Comparison of ENCODE assay signal across 19 cellular contexts in the genomic region with DNA sequence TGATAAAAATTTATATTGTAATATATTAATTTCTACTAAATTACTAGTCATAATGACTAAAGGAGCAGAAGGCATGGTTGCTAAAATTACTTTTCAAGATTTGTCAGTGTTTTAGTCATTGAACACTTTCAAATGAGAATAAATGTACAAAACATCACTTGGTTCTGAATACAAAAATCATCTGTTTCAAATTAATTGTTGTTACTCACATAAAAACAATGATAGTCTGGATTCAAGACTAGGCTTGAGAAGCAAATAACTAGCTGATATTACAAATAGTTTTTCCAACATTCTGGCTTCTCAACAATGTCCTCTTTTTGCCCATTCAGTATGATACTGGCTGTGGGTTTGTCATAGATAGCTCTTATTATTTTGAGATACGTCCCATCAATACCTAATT.
DNase-seq lines count a peak whose midpoint lies in the region; ATAC-seq, FAIRE-seq and TF ChIP-seq lines count a peak whose summit lies in the region.
"Had no signal": no experiment of that assay in that cellular context is flagged by ENCODE, and none has a peak within 500 bp of the region (broad histone marks: within the 10 kb centered on the region; RNA-seq: fewer than 3 reads in every experiment).

No MANE protein-coding gene starts in this region.

- peaks cover 4% of the 10 kb centered on the region for H3K9me3 ChIP-seq in mucosa of descending colon
- H3K9me3 ChIP-seq: SJSA1 had no signal

- H3K4me1 ChIP-seq in mucosa of descending colon (ENCODE audit: low read depth) = no peaks in the 10 kb centered on the region
- H3K4me1 ChIP-seq: BLaER1, SJSA1 had no signal

- intact Hi-C loops in Right ventricle myocardium superior (cut with DNase I) = no loop called here
- intact Hi-C loops in mucosa of descending colon (cut with DNase I, micrococcal nuclease) = no loop called here

- TF ChIP-seq CTCF in foreskin fibroblast (IDR thresholded peaks at IDR 0.05; ENCODE audit: low read depth, low read length) (no peak), mucosa of descending colon (IDR thresholded peaks at IDR 0.05) (no peak)

- ATAC-seq in Right ventricle myocardium superior (ENCODE audit: poor library complexity) (no peak), mucosa of descending colon (no peak)

- H3K36me3 ChIP-seq in mucosa of descending colon (ENCODE audit: low read depth) = no peaks in the 10 kb centered on the region
- H3K36me3 ChIP-seq: SJSA1 had no signal

- DNase-seq in AG08395 (ENCODE audit: low spot score) (peak; percentile 37), GM03348 (ENCODE audit: low spot score) (peak; percentile 42), foreskin fibroblast (peak; percentile 6 to 28), Right ventricle myocardium superior (no peak), mucosa of descending colon (no peak), mesenteric fat pad (ENCODE audit: low spot score) (no peak), NCI-H446 treated with DMSO at 0.1 percent for 48 hours (lab: John Stamatoyannopoulos, UW) (no peak)
- DNase-seq: 8988T; CD4-positive, alpha-beta T cell; COR-L47; DMS79; NCI-H1105 treated with DMSO at 0.1 percent for 48 hours; NCI-H2081 treated with DMSO at 0.1 percent for 48 hours; NCI-H2171 treated with DMSO at 0.1 percent for 48 hours; NCI-H526 had no signal

- FAIRE-seq in endometrium (lab: Jason Lieb, UNC) = peak; percentile 94
- FAIRE-seq: GM12892 had no signal

- H3K4me3 ChIP-seq in foreskin fibroblast (ENCODE audit: low read depth in 1 of 2, low read length in 2 of 2) = no peak overlapping the region
- H3K4me3 ChIP-seq in mucosa of descending colon = no peak overlapping the region
- H3K4me3 ChIP-seq: BLaER1, SJSA1 had no signal

Comparison
In these comparisons a context has a peak if more than half of its experiments do, and no peak if none do; other contexts are left out.
1. DNase-seq: peak in AG08395 (single experiment), GM03348 (single experiment) and foreskin fibroblast (2 of 2); none in Right ventricle myocardium superior (single experiment), mucosa of descending colon (0 of 3), mesenteric fat pad (single experiment) and NCI-H446 treated with DMSO at 0.1 percent for 48 hours (single experiment).